21 cellular contexts compared by ENCODE assay signal in the genomic region with DNA sequence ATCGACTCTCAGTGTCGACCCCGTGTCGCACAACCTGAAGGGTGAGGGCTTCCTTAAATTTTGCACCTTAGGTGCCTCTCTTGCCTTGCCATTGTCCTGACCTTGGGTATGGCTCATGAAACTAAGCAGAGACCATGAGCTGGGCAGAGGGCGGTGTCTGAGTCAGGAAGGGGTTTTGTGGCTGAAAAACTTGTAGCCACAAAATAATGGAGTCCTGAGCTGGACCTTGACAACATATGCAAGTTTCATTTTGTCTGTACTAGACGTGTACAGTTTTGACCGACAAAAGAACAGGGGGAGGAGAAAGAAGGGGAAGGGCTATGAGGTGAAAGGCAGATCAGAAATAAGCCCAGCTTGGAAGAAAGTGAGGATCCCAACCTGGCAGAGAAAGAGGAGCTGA. TPM values are rescaled to one million over a fixed set of nuclear protein-coding genes. Genes with fewer than 3 reads are reported as not detected.
DNase-seq lines count a peak whose midpoint lies in the region; ATAC-seq and TF ChIP-seq lines count a peak whose summit lies in the region.
"Had no signal": no experiment of that assay in that cellular context is flagged by ENCODE, and none has a peak within 500 bp of the region (broad histone marks: within the 10 kb centered on the region; RNA-seq: fewer than 3 reads in every experiment).

No MANE protein-coding gene starts in this region.

- DNase-seq in activated CD4-positive, alpha-beta T cell treated with anti-CD3 and anti-CD28 coated beads, Interleukin-2, amount 10 ng/mL, durations not matched to agents 24 days and 14 days, result no peak
- DNase-seq in activated CD4-positive, alpha-beta T cell treated with anti-CD3 and anti-CD28 coated beads for 48 hours, result no peak
- DNase-seq in trophoblast cell (no peak), colonic mucosa (no peak), SHP77 (lab: John Stamatoyannopoulos, UW) (no peak)
- DNase-seq: 8988T; activated CD8-positive, alpha-beta memory T cell treated with anti-CD3 and anti-CD28 coated beads, Interleukin-2, amount 50 U/mL, for 48 hours; CD4-positive, alpha-beta memory T cell; central memory CD4-positive, alpha-beta T cell; foreskin keratinocyte; NCI-H2029; NCI-H526; right cardiac atrium; stimulated activated CD4-positive, alpha-beta T cell treated with anti-CD3 and anti-CD28 coated beads, Interleukin-1b, Interleukin-23, amount 100 ng/mL, for 48 hours; transverse colon had no signal

- H3K27ac ChIP-seq in trophoblast cell (ENCODE audit: low read depth, low read length) (no peak overlapping the region), gastroesophageal sphincter (no peak overlapping the region), colonic mucosa (no peak overlapping the region)
- H3K27ac ChIP-seq: foreskin keratinocyte, HL-60, neural progenitor cell, transverse colon had no signal

- H3K36me3 ChIP-seq in trophoblast cell (ENCODE audit: control insufficient read depth in 1 of 2, insufficient read depth in 2 of 2, low read length in 2 of 2) (no peaks in the 10 kb centered on the region), gastroesophageal sphincter (no peaks in the 10 kb centered on the region), colonic mucosa (no peaks in the 10 kb centered on the region)
- H3K36me3 ChIP-seq: neural progenitor cell, transverse colon had no signal

- H3K9me3 ChIP-seq in trophoblast cell (ENCODE audit: insufficient read depth, low read depth, low read length) (no peaks in the 10 kb centered on the region), gastroesophageal sphincter (no peaks in the 10 kb centered on the region), colonic mucosa (no peaks in the 10 kb centered on the region)
- H3K9me3 ChIP-seq: transverse colon had no signal

- no peaks in the 10 kb centered on the region for H3K36me3 Mint-ChIP-seq in activated CD4-positive, alpha-beta T cell treated with anti-CD3 and anti-CD28 coated beads, Interleukin-2, amount 10 ng/mL, durations not matched to agents 24 days and 14 days (ENCODE audit: low read depth)
- H3K36me3 Mint-ChIP-seq: CD4-positive, alpha-beta memory T cell; neural progenitor cell; WTC11 had no signal

- no peak overlapping the region for H2BK120ac ChIP-seq in trophoblast cell (ENCODE audit: insufficient read depth, low read length, poor library complexity)

- no peak overlapping the region for H4K91ac ChIP-seq in trophoblast cell (ENCODE audit: low read depth, low read length)

- H3K4me3 Mint-ChIP-seq in activated CD4-positive, alpha-beta T cell treated with anti-CD3 and anti-CD28 coated beads, Interleukin-2, amount 10 ng/mL, durations not matched to agents 24 days and 14 days, result peak overlapping the region; percentile 29
- H3K4me3 Mint-ChIP-seq: neural progenitor cell, WTC11 had no signal

- H3K79me2 ChIP-seq in trophoblast cell (ENCODE audit: control insufficient read depth, insufficient read depth, low read length, poor library complexity), result no peaks in the 10 kb centered on the region

- peak overlapping the region; percentile 10 for H3K4me2 ChIP-seq in trophoblast cell (ENCODE audit: low read length)
- H3K4me2 ChIP-seq: neural progenitor cell had no signal

- WGBS in trophoblast cell (ENCODE audit: extremely low coverage, insufficient coverage, insufficient read length), result no CpG with 5 or more reads among the region's 7 CpGs
- WGBS in gastroesophageal sphincter (ENCODE audit: low coverage in 1 of 2), 2 donors, result 82 to 85% methylated on average over 4 to 7 of the region's 7 CpGs

- no peak overlapping the region for H3K4ac ChIP-seq in trophoblast cell (ENCODE audit: low read depth, low read length)

- H3K14ac ChIP-seq in trophoblast cell (ENCODE audit: low read length), result no peak overlapping the region

- TF ChIP-seq POLR2A in gastroesophageal sphincter (IDR thresholded peaks at IDR 0.05), result no peak

- H3K27me3 ChIP-seq in trophoblast cell (ENCODE audit: insufficient read depth, low read length) (no peaks in the 10 kb centered on the region), gastroesophageal sphincter (no peaks in the 10 kb centered on the region), colonic mucosa (no peaks in the 10 kb centered on the region)
- H3K27me3 ChIP-seq: foreskin keratinocyte, neural progenitor cell, transverse colon had no signal

- intact Hi-C loops in activated CD4-positive, alpha-beta T cell treated with anti-CD3 and anti-CD28 coated beads, Interleukin-2, amount 10 ng/mL, durations not matched to agents 24 days and 14 days (cut with micrococcal nuclease), result no loop called here
- intact Hi-C loops in colonic mucosa (cut with DNase I), result loop anchor here (10.0 kb wide), 1 partner anchor 887 kb away; no protein-coding TSS in a partner anchor

- TF ChIP-seq EP300 in gastroesophageal sphincter (IDR thresholded peaks at IDR 0.05), result no peak

- TF ChIP-seq CTCF in gastroesophageal sphincter (IDR thresholded peaks at IDR 0.05) (no peak), colonic mucosa (IDR thresholded peaks at IDR 0.05) (no peak)

- no peak overlapping the region for H4K8ac ChIP-seq in trophoblast cell (ENCODE audit: low read depth, low read length)

- H3K23ac ChIP-seq in trophoblast cell (ENCODE audit: low read length), result no peak overlapping the region

- no peak overlapping the region for H2AK5ac ChIP-seq in trophoblast cell (ENCODE audit: low read length)

- no peak overlapping the region for H4K12ac ChIP-seq in trophoblast cell (ENCODE audit: low read depth, low read length)

- no peak overlapping the region for H3K27ac Mint-ChIP-seq in activated CD4-positive, alpha-beta T cell treated with anti-CD3 and anti-CD28 coated beads, Interleukin-2, amount 10 ng/mL, durations not matched to agents 24 days and 14 days
- H3K27ac Mint-ChIP-seq: neural progenitor cell, WTC11 had no signal

- H3K27me3 Mint-ChIP-seq in activated CD4-positive, alpha-beta T cell treated with anti-CD3 and anti-CD28 coated beads, Interleukin-2, amount 10 ng/mL, durations not matched to agents 24 days and 14 days, result peaks cover 3% of the 10 kb centered on the region
- H3K27me3 Mint-ChIP-seq: CD4-positive, alpha-beta memory T cell had no signal

- no peak overlapping the region for H2AFZ ChIP-seq in trophoblast cell (ENCODE audit: insufficient read depth, low read length, poor library complexity)
- H2AFZ ChIP-seq: neural progenitor cell had no signal

- H3K9ac ChIP-seq in trophoblast cell (ENCODE audit: low read length), result no peak overlapping the region
- H3K9ac ChIP-seq in colonic mucosa (ENCODE audit: low read depth in 2 of 2, low read length in 2 of 2), result no peak overlapping the region
- H3K9ac ChIP-seq: neural progenitor cell had no signal

- H3K4me1 ChIP-seq in trophoblast cell (ENCODE audit: control insufficient read depth in 1 of 2, insufficient read depth in 2 of 2, low read length in 2 of 2), result peaks cover 3 to 7% of the 10 kb centered on the region in 2 experiments
- peaks cover 0 to 18% (median 4%) of the 10 kb centered on the region in 3 donors for H3K4me1 ChIP-seq in gastroesophageal sphincter
- H3K4me1 ChIP-seq in colonic mucosa, result no peaks in the 10 kb centered on the region
- H3K4me1 ChIP-seq: neural progenitor cell had no signal

- peaks cover 4% of the 10 kb centered on the region for H3K9me3 Mint-ChIP-seq in activated CD4-positive, alpha-beta T cell treated with anti-CD3 and anti-CD28 coated beads, Interleukin-2, amount 10 ng/mL, durations not matched to agents 24 days and 14 days
- H3K9me3 Mint-ChIP-seq: neural progenitor cell, WTC11 had no signal

- ATAC-seq in GM21786 (IDR thresholded peaks at IDR 0.05; ENCODE audit: unreplicated experiment) (peak; percentile 43), HG03520 (IDR thresholded peaks at IDR 0.05; ENCODE audit: unreplicated experiment) (peak; percentile 63), gastroesophageal sphincter (no peak)
- ATAC-seq: foreskin keratinocyte, right cardiac atrium, WTC11 had no signal

- H2BK5ac ChIP-seq in trophoblast cell (ENCODE audit: low read depth, low read length, poor library complexity), result no peak overlapping the region

- peaks cover 24% of the 10 kb centered on the region for H3K4me1 Mint-ChIP-seq in activated CD4-positive, alpha-beta T cell treated with anti-CD3 and anti-CD28 coated beads, Interleukin-2, amount 10 ng/mL, durations not matched to agents 24 days and 14 days

- no peak overlapping the region for H3K4me3 ChIP-seq in trophoblast cell (ENCODE audit: low read depth, low read length)
- no peak overlapping the region for H3K4me3 ChIP-seq in gastroesophageal sphincter
- H3K4me3 ChIP-seq in colonic mucosa, result no peak overlapping the region
- H3K4me3 ChIP-seq: neural progenitor cell, transverse colon had no signal

- H2BK12ac ChIP-seq in trophoblast cell (ENCODE audit: low read length), result no peak overlapping the region

- H3K18ac ChIP-seq in trophoblast cell (ENCODE audit: low read length), result no peak overlapping the region

- H3K79me1 ChIP-seq in trophoblast cell (ENCODE audit: low read length), result peaks cover 2% of the 10 kb centered on the region

RNA-seq across cellular contexts. Expression of gene RUNX1, which starts 8.3 kb away (rescaled TPM):
- total RNA-seq in activated CD4-positive, alpha-beta T cell treated with anti-CD3 and anti-CD28 coated beads, Interleukin-2, amount 10 ng/mL, durations not matched to agents 24 days and 14 days, result 100 and 101 TPM in 2 replicates
- polyA plus RNA-seq in trophoblast cell (2013), result 64.0 and 64.4 TPM in 2 replicates
- total RNA-seq in gastroesophageal sphincter (10 to 100 TPM in 1 of 4 donors, 1 to 10 TPM in 3; 3.9 to 14.5 (median 5.8) TPM), colonic mucosa (10 to 100 TPM; 21.3 to 23.0 TPM)
